8 cellular contexts compared by ENCODE assay signal in the genomic region with DNA sequence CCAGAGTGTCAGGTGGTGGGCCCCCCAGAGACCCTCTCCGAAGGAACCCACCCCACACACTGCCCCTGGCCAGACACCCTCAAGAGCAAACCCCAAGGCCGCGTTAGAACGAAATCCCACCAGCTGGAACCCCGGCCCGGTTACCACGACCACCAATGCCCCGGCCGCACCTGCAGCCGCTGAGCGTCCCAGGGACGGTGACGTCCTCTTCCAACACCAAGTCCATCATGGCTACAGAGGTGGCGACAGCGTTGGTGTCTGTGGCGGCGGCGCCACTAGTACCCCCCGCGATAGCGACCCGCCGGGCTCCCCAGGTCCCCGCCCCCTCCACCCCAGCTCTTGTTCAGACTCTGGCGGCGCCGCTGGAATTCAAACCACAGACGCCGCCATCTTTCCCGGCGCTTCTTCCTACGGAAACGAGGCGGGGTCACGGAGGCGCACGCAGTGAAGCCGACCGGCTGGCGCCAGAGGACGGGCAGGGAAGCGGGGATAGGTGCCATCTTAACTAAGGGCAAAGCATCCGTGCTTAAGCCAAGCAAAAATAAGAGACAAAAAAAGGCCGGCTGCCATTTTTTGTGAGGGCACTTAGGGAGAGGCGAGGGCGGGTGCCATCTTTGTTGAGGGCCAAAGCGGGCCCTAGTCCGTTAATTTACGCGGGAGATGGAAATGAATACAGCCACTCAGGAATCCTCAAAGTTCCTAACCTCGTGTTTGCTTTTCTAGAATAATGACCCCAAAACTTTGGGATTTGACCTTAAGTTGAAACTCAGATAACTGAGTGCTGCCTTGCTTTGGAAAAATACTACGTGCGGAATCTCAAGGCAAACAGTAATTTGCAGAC. TPM values are rescaled to one million over a fixed set of nuclear protein-coding genes. Genes with fewer than 3 reads are reported as not detected.
DNase-seq lines count a peak whose midpoint lies in the region; ATAC-seq lines count a peak whose summit lies in the region.

A gene (minus strand): TSS at position 418 of the 841 bp plus-strand sequence. CDS start 189 bp downstream, at position 229.

- DNase-seq in C1 segment of cervical spinal cord (lab: John Stamatoyannopoulos, UW) (peak; percentile 29 to 96 (median 90)), NCI-H748 treated with DMSO at 0.1 percent for 48 hours (lab: John Stamatoyannopoulos, UW) (peak; percentile 96), left lobe of liver (ENCODE audit: low spot score) (peak; percentile 96)
- peak; percentile 77 to 89 for DNase-seq in activated CD4-positive, alpha-beta T cell treated with anti-CD3 and anti-CD28 coated beads, Interleukin-2, amount 50 U/mL, for 24 hours (ENCODE audit: low read depth in 1 of 2, low spot score in 1 of 2)
- peak; percentile 88 for DNase-seq in stimulated activated CD4-positive, alpha-beta T cell treated with anti-CD3 and anti-CD28 coated beads, Interleukin-2, amount 100 ng/mL, for 4 hours (ENCODE audit: low read depth)

- ATAC-seq in GM19372 (IDR thresholded peaks at IDR 0.05; ENCODE audit: low read depth, unreplicated experiment), result peak; percentile 92
- ATAC-seq in HG03558 (IDR thresholded peaks at IDR 0.05; ENCODE audit: extremely low read depth, unreplicated experiment), result peak; percentile 88
- ATAC-seq in left lobe of liver, result peak; percentile 97

- H3K27ac Mint-ChIP-seq in dendritic cell treated with granulocyte-macrophage colony-stimulating factor and Interleukin-4, amounts not matched to agents 40 ng/mL and 50 ng/mL, for 4 days, result peak within 1 kb of the TSS; percentile 89

- H3K36me3 Mint-ChIP-seq in dendritic cell treated with granulocyte-macrophage colony-stimulating factor and Interleukin-4, amounts not matched to agents 40 ng/mL and 50 ng/mL, for 4 days (ENCODE audit: low read depth), result peaks cover 23% of the 10 kb centered on the region

- H3K9me3 Mint-ChIP-seq in dendritic cell treated with granulocyte-macrophage colony-stimulating factor and Interleukin-4, amounts not matched to agents 40 ng/mL and 50 ng/mL, for 4 days, result no peaks in the 10 kb centered on the region

- H3K4me1 Mint-ChIP-seq in dendritic cell treated with granulocyte-macrophage colony-stimulating factor and Interleukin-4, amounts not matched to agents 40 ng/mL and 50 ng/mL, for 4 days (ENCODE audit: low read depth), result peaks cover 30% of the 10 kb centered on the region

- H3K4me3 Mint-ChIP-seq in dendritic cell treated with granulocyte-macrophage colony-stimulating factor and Interleukin-4, amounts not matched to agents 40 ng/mL and 50 ng/mL, for 4 days, result peak within 1 kb of the TSS; percentile 98

- intact Hi-C loops in dendritic cell treated with granulocyte-macrophage colony-stimulating factor and Interleukin-4, amounts not matched to agents 40 ng/mL and 50 ng/mL, for 4 days (cut with micrococcal nuclease), result no loop called here

- no peaks in the 10 kb centered on the region for H3K27me3 Mint-ChIP-seq in dendritic cell treated with granulocyte-macrophage colony-stimulating factor and Interleukin-4, amounts not matched to agents 40 ng/mL and 50 ng/mL, for 4 days

RNA-seq across cellular contexts. Expression of the gene that starts here (rescaled TPM):
- total RNA-seq in left lobe of liver, result 27.4 TPM

Comparison
In these comparisons a context has a peak if more than half of its experiments do, and no peak if none do; other contexts are left out.
1. Peak in every context shown above with its lines: DNase-seq and ATAC-seq.